ENCODE assay signal across 1 cellular context in genomic region chr5:174793684-174794328, GRCh38.
TF ChIP-seq lines count a peak whose summit lies in the region.

No MANE protein-coding gene starts in this region.

TF ChIP-seq in HEK293, 187 proteins besides CTCF, POLR2A, EP300 and RAD21 (continued from another document):
- no peak for TF ChIP-seq PRDM4 (tag by site-specific recombination; IDR thresholded peaks at IDR 0.05)
- no peak for TF ChIP-seq ZNF510 (tag by site-specific recombination; IDR thresholded peaks at IDR 0.05; ENCODE audit: insufficient replicate concordance)
- TF ChIP-seq ZNF518A (tag by site-specific recombination; conservative IDR thresholded peaks at IDR 0.05; ENCODE audit: low read depth), result no peak
- peak; percentile 37 for TF ChIP-seq ZBTB26 (tag by site-specific recombination; optimal IDR thresholded peaks at IDR 0.05)
- 0 out of 2 replicates have a peak, but pooled peaks have one; percentile 16 for TF ChIP-seq ZNF335 (tag by site-specific recombination; conservative IDR thresholded peaks at IDR 0.05)
- TF ChIP-seq ZNF426 (tag by site-specific recombination; IDR thresholded peaks at IDR 0.05), result no peak
- peak; percentile 30; the same call in 1 of the 2 replicates for TF ChIP-seq GLIS1 (tag by site-specific recombination; IDR thresholded peaks at IDR 0.05)
- TF ChIP-seq PATZ1 (tag by site-specific recombination; IDR thresholded peaks at IDR 0.05), result peak; percentile 23; the same call in 1 of the 2 replicates
- TF ChIP-seq ZNF2 (tag by site-specific recombination; IDR thresholded peaks at IDR 0.05), result 0 out of 2 replicates have a peak, but pooled peaks have one; percentile 45
- peak; percentile 47; the same call in 1 of the 2 replicates for TF ChIP-seq EGR2 (tag by site-specific recombination; IDR thresholded peaks at IDR 0.05; ENCODE audit: low read depth)
- no peak for TF ChIP-seq ZNF341 (tag by site-specific recombination; IDR thresholded peaks at IDR 0.05; ENCODE audit: low read depth)
- peak; percentile 75; the same call in 1 of the 2 replicates for TF ChIP-seq ZSCAN30 (tag by site-specific recombination; IDR thresholded peaks at IDR 0.05)
- peak; percentile 31; the same call in 1 of the 2 replicates for TF ChIP-seq ZNF561 (tag by site-specific recombination; IDR thresholded peaks at IDR 0.05; ENCODE audit: borderline replicate concordance)
- peak; percentile 36; the same call in 1 of the 2 replicates for TF ChIP-seq ZEB2 (tag by site-specific recombination; IDR thresholded peaks at IDR 0.05)
- TF ChIP-seq ZBTB8A (tag by site-specific recombination; IDR thresholded peaks at IDR 0.05), result peak; percentile 47; the same call in 1 of the 2 replicates
- 0 out of 2 replicates have a peak, but pooled peaks have one; percentile 22 for TF ChIP-seq WT1 (tag by site-specific recombination; IDR thresholded peaks at IDR 0.05)
- TF ChIP-seq ZNF398 (tag by site-specific recombination; IDR thresholded peaks at IDR 0.05), result peak; percentile 81
- TF ChIP-seq ZXDB (tag by site-specific recombination; IDR thresholded peaks at IDR 0.05), result 0 out of 2 replicates have a peak, but pooled peaks have one; percentile 23
- peak; percentile 68 for TF ChIP-seq ZNF654 (tag by site-specific recombination; IDR thresholded peaks at IDR 0.05; ENCODE audit: low read depth)
